In the genomic region with DNA sequence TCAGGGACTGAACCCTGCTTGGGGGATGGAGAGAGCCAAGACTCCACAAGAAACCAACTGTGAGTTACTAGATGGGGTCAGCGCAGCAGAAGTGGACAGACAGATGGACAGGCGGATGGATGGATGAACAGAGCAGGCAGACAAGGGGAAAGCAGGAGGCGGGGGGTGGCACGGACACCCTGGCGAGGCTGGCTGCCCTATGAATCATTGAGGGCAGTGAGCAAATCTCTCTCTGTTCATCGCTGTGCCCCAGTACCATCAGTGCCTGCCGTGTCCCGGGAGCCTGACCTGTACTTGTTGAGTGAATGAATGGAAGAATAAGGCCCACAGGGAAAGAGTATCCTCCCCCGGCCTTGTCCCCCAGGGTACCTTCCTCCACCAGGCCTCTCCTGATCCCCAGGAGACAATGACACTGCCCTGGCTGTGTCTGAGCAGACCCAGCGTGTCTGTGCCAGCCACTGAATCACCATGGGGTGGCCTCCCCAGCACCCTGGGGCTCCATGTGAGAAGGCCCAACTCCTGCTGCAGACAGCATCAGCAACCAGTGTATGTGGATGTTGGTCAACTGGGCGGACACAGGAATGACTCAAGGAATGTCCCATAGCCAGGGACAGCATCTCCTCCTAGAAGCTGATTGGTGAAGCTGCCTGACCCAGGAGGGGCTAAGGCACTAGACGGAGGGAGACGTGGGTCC, we compare ENCODE assay signal across 21 cellular contexts. TPM values are rescaled to one million over a fixed set of nuclear protein-coding genes. Genes with fewer than 3 reads are reported as not detected.
DNase-seq lines count a peak whose midpoint lies in the region; ATAC-seq and TF ChIP-seq lines count a peak whose summit lies in the region.
"Had no signal": no experiment of that assay in that cellular context is flagged by ENCODE, and none has a peak within 500 bp of the region (broad histone marks: within the 10 kb centered on the region; RNA-seq: fewer than 3 reads in every experiment).

No MANE protein-coding gene starts in this region.

- no peaks in the 10 kb centered on the region for H3K79me2 ChIP-seq in GM23248 (ENCODE audit: insufficient read depth)
- no peaks in the 10 kb centered on the region for H3K79me2 ChIP-seq in neural progenitor cell (ENCODE audit: low read depth)

- H3K4me2 ChIP-seq in GM23248 (ENCODE audit: unreplicated experiment) (no peak overlapping the region), neural progenitor cell (no peak overlapping the region)
- H3K4me2 ChIP-seq: KMS-11, PC-9 had no signal

- H3K9me3 Mint-ChIP-seq in neural progenitor cell = no peaks in the 10 kb centered on the region
- H3K9me3 Mint-ChIP-seq: CD4-positive, alpha-beta memory T cell; T-cell had no signal

- H3F3A ChIP-seq in GM23248 (ENCODE audit: insufficient read depth) (no peaks in the 10 kb centered on the region), neural progenitor cell (ENCODE audit: low read depth) (no peaks in the 10 kb centered on the region)

- H3K4me1 Mint-ChIP-seq in T-helper 17 cell (peaks cover 2% of the 10 kb centered on the region), neural progenitor cell (peaks cover 14% of the 10 kb centered on the region)
- H3K4me1 Mint-ChIP-seq: T-cell had no signal

- H3K27ac ChIP-seq in GM23248 = no peak overlapping the region
- no peak overlapping the region for H3K27ac ChIP-seq in neural progenitor cell
- H3K27ac ChIP-seq: KMS-11, PC-9, SK-N-MC had no signal

- H3K36me3 Mint-ChIP-seq in T-helper 17 cell (ENCODE audit: low read depth) (peaks cover 9% of the 10 kb centered on the region), neural progenitor cell (no peaks in the 10 kb centered on the region)

- H3K27me3 Mint-ChIP-seq in T-helper 17 cell (peaks cover 4% of the 10 kb centered on the region), neural progenitor cell (ENCODE audit: insufficient read depth, low read depth) (peaks cover 6% of the 10 kb centered on the region)

- H2AFZ ChIP-seq in GM23248 (no peak overlapping the region), neural progenitor cell (replicated peaks) (no peak overlapping the region)
- H2AFZ ChIP-seq: PC-9 had no signal

- H3K27ac Mint-ChIP-seq in T-helper 17 cell = no peak overlapping the region
- H3K27ac Mint-ChIP-seq in neural progenitor cell = peak overlapping the region; percentile 72
- H3K27ac Mint-ChIP-seq: T-cell had no signal

- H3K9me3 ChIP-seq in GM23248 (ENCODE audit: low read depth) (no peaks in the 10 kb centered on the region), T-helper 17 cell (ENCODE audit: control insufficient read depth, low read length, poor library complexity, severe bottlenecking) (no peaks in the 10 kb centered on the region), neural progenitor cell (ENCODE audit: low read depth) (no peaks in the 10 kb centered on the region)

- H3K9me2 ChIP-seq in GM23248 (ENCODE audit: insufficient read depth) = no peaks in the 10 kb centered on the region

- H3K9ac ChIP-seq in GM23248 (no peak overlapping the region), neural progenitor cell (no peak overlapping the region)
- H3K9ac ChIP-seq: KMS-11 had no signal

- ATAC-seq in T-helper 17 cell = no peak
- ATAC-seq in HG03025 (IDR thresholded peaks at IDR 0.05; ENCODE audit: low FRiP score, unreplicated experiment) = no peak
- ATAC-seq: T-cell had no signal

- WGBS in GM23248 (ENCODE audit: low coverage in 1 of 2, low lambda C conversion rate in 2 of 2, missing lambda C conversion rate in 2 of 2), 2 experiments = 79 to 86% methylated on average over 13 of the region's 13 CpGs

- TF ChIP-seq CTCF in neural progenitor cell (IDR thresholded peaks at IDR 0.05) = no peak

- in situ Hi-C loops in GM23248 (cut with MboI) = no loop called here

- no peaks in the 10 kb centered on the region for H4K20me1 ChIP-seq in GM23248 (ENCODE audit: insufficient read depth)
- H4K20me1 ChIP-seq in neural progenitor cell (ENCODE audit: low read depth) = no peaks in the 10 kb centered on the region

- H3K27me3 ChIP-seq in GM23248 (replicated peaks; ENCODE audit: insufficient read depth) = no peaks in the 10 kb centered on the region
- peaks cover 7% of the 10 kb centered on the region for H3K27me3 ChIP-seq in neural progenitor cell

- peak; percentile 34 for DNase-seq in AG20443 (ENCODE audit: low spot score)
- peak; percentile 53 for DNase-seq in GM23248
- no peak for DNase-seq in T-helper 17 cell
- no peak for DNase-seq in neural progenitor cell (ENCODE audit: low spot score)
- DNase-seq in NCI-H226 = no peak
- no peak for DNase-seq in stimulated activated CD4-positive, alpha-beta T cell treated with anti-CD3 and anti-CD28 coated beads, Interleukin-12 subunit alpha, Interleukin-12 subunit beta, amount 100 ng/mL, for 4 hours
- no peak for DNase-seq in DMS53 (lab: John Stamatoyannopoulos, UW)
- DNase-seq: ACHN; CD4-positive, alpha-beta memory T cell; DND-41; H7; NCI-H1048; NCI-H1436 treated with DMSO at 0.1 percent for 48 hours; NCI-H2081; NCI-H524; PC-9; T-cell had no signal

- H3K4me3 ChIP-seq in GM23248 = no peak overlapping the region
- no peak overlapping the region for H3K4me3 ChIP-seq in neural progenitor cell
- H3K4me3 ChIP-seq: PC-9, SK-N-MC had no signal

- H3K36me3 ChIP-seq in GM23248 (ENCODE audit: low read depth) = no peaks in the 10 kb centered on the region
- H3K36me3 ChIP-seq in neural progenitor cell = no peaks in the 10 kb centered on the region

- H3K4me3 Mint-ChIP-seq in T-helper 17 cell = peak overlapping the region; percentile 45
- no peak overlapping the region for H3K4me3 Mint-ChIP-seq in neural progenitor cell
- H3K4me3 Mint-ChIP-seq: CD4-positive, alpha-beta memory T cell; T-cell had no signal

- no peaks in the 10 kb centered on the region for H3K4me1 ChIP-seq in GM23248 (ENCODE audit: insufficient read depth)
- peaks cover 7% of the 10 kb centered on the region for H3K4me1 ChIP-seq in neural progenitor cell

RNA-seq across cellular contexts. Expression of gene KLHL35, which starts 5.1 kb away (rescaled TPM):
- 10.5 and 13.0 TPM in 2 replicates for total RNA-seq in GM23248 (2014; rRNA removed; shearing (Covaris generic))
- 5.7 and 6.3 TPM in 2 replicates for polyA plus RNA-seq in GM23248 (2016; fragmentation: Nextera tagmentation; extraction: Ambion mirVana)
- total RNA-seq in T-helper 17 cell (1 to 10 TPM; 1.3 to 3.1 TPM), neural progenitor cell (ENCODE audit: low replicate concordance) (1.2 and 1.5 TPM in 2 replicates)
- total RNA-seq: MCF 10A had no signal

RNA-seq across cellular contexts. Expression of gene RPS3, which starts 38.8 kb away (rescaled TPM):
- 915 and 1,048 TPM in 2 replicates for total RNA-seq in GM23248 (2014; rRNA removed; shearing (Covaris generic))
- 896 and 915 TPM in 2 replicates for polyA plus RNA-seq in GM23248 (2016; fragmentation: Nextera tagmentation; extraction: Ambion mirVana)
- total RNA-seq in T-helper 17 cell (1,000 to 10,000 TPM; 4,448 to 4,546 TPM), neural progenitor cell (ENCODE audit: low replicate concordance) (1,927 and 1,962 TPM in 2 replicates)

Comparison
In these comparisons a context has a peak if more than half of its experiments do, and no peak if none do; other contexts are left out.
1. DNase-seq: peak in AG20443 (single experiment) and GM23248 (single experiment); none in T-helper 17 cell (0 of 3), neural progenitor cell (single experiment), NCI-H226 (single experiment), stimulated activated CD4-positive, alpha-beta T cell treated with anti-CD3 and anti-CD28 coated beads, Interleukin-12 subunit alpha, Interleukin-12 subunit beta, amount 100 ng/mL, for 4 hours (single experiment) and DMS53 (single experiment).